2 cellular contexts compared by ENCODE assay signal in genomic region chr12:62308201-62308600, GRCh38.
TF ChIP-seq lines count a peak whose summit lies in the region.

No MANE protein-coding gene starts in this region.

TF ChIP-seq in GM12891, 5 proteins besides CTCF, POLR2A, EP300 and RAD21:
- no peak for TF ChIP-seq PAX5 (IDR thresholded peaks at IDR 0.05; ENCODE audit: insufficient read depth, low read length, severe bottlenecking)
- TF ChIP-seq POU2F2 (IDR thresholded peaks at IDR 0.05; ENCODE audit: low read depth, low read length): no peak
- no peak for TF ChIP-seq POLR2AphosphoS5 (IDR thresholded peaks at IDR 0.05; ENCODE audit: low read depth, low read length)
- TF ChIP-seq TAF1 (IDR thresholded peaks at IDR 0.05; ENCODE audit: low read depth, low read length): no peak
- TF ChIP-seq SPI1 (IDR thresholded peaks at IDR 0.05; ENCODE audit: low read depth, low read length): no peak
TF ChIP-seq in GM12891: peak in this region for 0.

TF ChIP-seq in K562, 482 proteins besides CTCF, POLR2A, EP300 and RAD21:
- TF ChIP-seq KDM4B (IDR thresholded peaks at IDR 0.05; ENCODE audit: borderline replicate concordance in 2 of 2, low read depth in 1 of 2) (no peak), HLTF (IDR thresholded peaks at IDR 0.05) (no peak), ZSCAN29 (IDR thresholded peaks at IDR 0.05) (0 out of 2 replicates have a peak, but pooled peaks have one; percentile 25), PCBP1 (IDR thresholded peaks at IDR 0.05; ENCODE audit: low read depth, low read length, poor library complexity, severe bottlenecking) (no peak), ZNF785 (CRISPR knock-in tag; IDR thresholded peaks at IDR 0.05) (no peak), TOE1 (IDR thresholded peaks at IDR 0.05; ENCODE audit: borderline replicate concordance) (no peak), TOE1 (CRISPR knock-in tag; IDR thresholded peaks at IDR 0.05; ENCODE audit: borderline replicate concordance, low read depth) (no peak), BHLHE40 (IDR thresholded peaks at IDR 0.05; ENCODE audit: low read length) (no peak), HIVEP1 (CRISPR knock-in tag; IDR thresholded peaks at IDR 0.05) (no peak)
